5 cellular contexts compared by ENCODE assay signal in the genomic region with DNA sequence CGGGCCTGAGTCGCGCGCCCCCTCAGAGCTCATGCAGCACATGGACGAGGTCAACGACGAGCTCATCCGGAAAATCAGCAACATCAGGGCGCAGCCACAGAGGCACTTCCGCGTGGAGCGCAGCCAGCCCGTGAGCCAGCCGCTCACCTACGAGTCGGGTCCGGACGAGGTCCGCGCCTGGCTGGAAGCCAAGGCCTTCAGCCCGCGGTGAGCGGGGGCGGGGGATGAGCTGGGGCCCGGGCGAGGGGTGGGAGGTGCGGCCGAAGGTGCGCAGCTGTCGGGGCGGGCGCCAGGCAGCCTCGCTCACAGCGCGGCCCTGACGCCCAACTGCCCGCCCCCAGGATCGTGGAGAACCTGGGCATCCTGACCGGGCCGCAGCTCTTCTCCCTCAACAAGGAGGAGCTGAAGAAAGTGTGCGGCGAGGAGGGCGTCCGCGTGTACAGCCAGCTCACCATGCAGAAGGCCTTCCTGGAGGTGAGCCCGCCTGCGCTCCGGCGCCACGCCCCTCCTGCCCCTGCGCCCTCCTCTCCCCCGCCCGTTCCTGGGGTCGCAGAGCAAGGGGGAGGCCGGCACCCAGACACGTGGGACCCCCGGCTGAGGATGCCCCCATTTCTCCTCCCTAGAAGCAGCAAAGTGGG. TPM values are rescaled to one million over a fixed set of nuclear protein-coding genes. Genes with fewer than 3 reads are reported as not detected.
A peak's percentile ranks its signal among the peaks of the same experiment; 100 is the strongest.
DNase-seq lines count a peak whose midpoint lies in the region; ATAC-seq and TF ChIP-seq lines count a peak whose summit lies in the region.

No MANE protein-coding gene starts in this region.

- TF ChIP-seq CTCF in vagina (IDR thresholded peaks at IDR 0.05), result no peak

- peak overlapping the region; percentile 81 for H3K27ac ChIP-seq in vagina

- H3K36me3 ChIP-seq in vagina, result peaks cover 0 to 1% of the 10 kb centered on the region in 2 donors

- H3K27me3 Mint-ChIP-seq in activated CD8-positive, alpha-beta memory T cell treated with anti-CD3 and anti-CD28 coated beads, Interleukin-2, amount 10 ng/mL, durations not matched to agents 7 days and 5 days, result peaks cover 10% of the 10 kb centered on the region

- H3K36me3 Mint-ChIP-seq in activated CD8-positive, alpha-beta memory T cell treated with anti-CD3 and anti-CD28 coated beads, Interleukin-2, amount 10 ng/mL, durations not matched to agents 7 days and 5 days, result no peaks in the 10 kb centered on the region

- H3K27me3 ChIP-seq in vagina, result no peaks in the 10 kb centered on the region

- peaks cover 2% of the 10 kb centered on the region for H3K9me3 ChIP-seq in iPS-18c (ENCODE audit: control insufficient read depth, insufficient read depth, low read length)
- no peaks in the 10 kb centered on the region for H3K9me3 ChIP-seq in vagina

- CTCF ChIA-PET in activated CD8-positive, alpha-beta memory T cell treated with anti-CD3 and anti-CD28 coated beads, Interleukin-2, amount 10 ng/mL, durations not matched to agents 7 days and 5 days (lab: Charles Lee), result interaction anchor here (0.7 to 10.1 kb wide), 36 partner anchors 12 to 421 kb away, joined by 3 to 150 read pairs (median 4); a partner anchor contains a TSS

- H3K4me1 Mint-ChIP-seq in activated CD8-positive, alpha-beta memory T cell treated with anti-CD3 and anti-CD28 coated beads, Interleukin-2, amount 10 ng/mL, durations not matched to agents 7 days and 5 days, result peaks cover 22% of the 10 kb centered on the region

- H3K4me3 ChIP-seq in iPS-18c (ENCODE audit: insufficient read depth, low read depth, low read length) (peak overlapping the region; percentile 47), vagina (peak overlapping the region; percentile 28 to 40)

- no peaks in the 10 kb centered on the region for H3K9me3 Mint-ChIP-seq in activated CD8-positive, alpha-beta memory T cell treated with anti-CD3 and anti-CD28 coated beads, Interleukin-2, amount 10 ng/mL, durations not matched to agents 7 days and 5 days (ENCODE audit: low read depth)

- DNase-seq in NCI-H1092 (lab: John Stamatoyannopoulos, UW) (peak; percentile 24), vagina (ENCODE audit: extremely low spot score in 2 of 2) (peak in 1 of 2 donors; percentile 80)
- peak; percentile 76 for DNase-seq in activated CD8-positive, alpha-beta memory T cell treated with anti-CD3 and anti-CD28 coated beads, Interleukin-2, amount 10 ng/mL, durations not matched to agents 7 days and 5 days

- ATAC-seq in activated CD8-positive, alpha-beta memory T cell treated with anti-CD3 and anti-CD28 coated beads, Interleukin-2, amount 10 ng/mL, durations not matched to agents 7 days and 5 days, result peak; percentile 69
- no peak for ATAC-seq in HG02588 (IDR thresholded peaks at IDR 0.05; ENCODE audit: unreplicated experiment)

- TF ChIP-seq POLR2A in vagina (IDR thresholded peaks at IDR 0.05), result no peak

- intact Hi-C loops in vagina (cut with DNase I), result loop anchor here (5.0 to 10.0 kb wide), 2 partner anchors 64 to 172 kb away; no protein-coding TSS in a partner anchor

- H3K27ac Mint-ChIP-seq in activated CD8-positive, alpha-beta memory T cell treated with anti-CD3 and anti-CD28 coated beads, Interleukin-2, amount 10 ng/mL, durations not matched to agents 7 days and 5 days, result peak overlapping the region; percentile 40

- H3K4me3 Mint-ChIP-seq in activated CD8-positive, alpha-beta memory T cell treated with anti-CD3 and anti-CD28 coated beads, Interleukin-2, amount 10 ng/mL, durations not matched to agents 7 days and 5 days, result peak overlapping the region; percentile 59

- peaks cover 40% of the 10 kb centered on the region for H3K4me1 ChIP-seq in vagina

RNA-seq across cellular contexts. Expression of a gene that starts 20.4 kb away (rescaled TPM):
- total RNA-seq in activated CD8-positive, alpha-beta memory T cell treated with anti-CD3 and anti-CD28 coated beads, Interleukin-2, amount 10 ng/mL, durations not matched to agents 7 days and 5 days, result 10 to 100 TPM; 17.4 to 20.2 TPM
- total RNA-seq in vagina, result 195 TPM

RNA-seq across cellular contexts. Expression of a gene that starts 20.9 kb away (rescaled TPM):
- 100 to 1,000 TPM; 249 to 293 TPM for total RNA-seq in activated CD8-positive, alpha-beta memory T cell treated with anti-CD3 and anti-CD28 coated beads, Interleukin-2, amount 10 ng/mL, durations not matched to agents 7 days and 5 days
- 158 TPM for total RNA-seq in vagina

RNA-seq across cellular contexts. Expression of a gene that starts 30.8 kb away (rescaled TPM):
- 10 to 100 TPM; 23.5 to 26.0 TPM for total RNA-seq in activated CD8-positive, alpha-beta memory T cell treated with anti-CD3 and anti-CD28 coated beads, Interleukin-2, amount 10 ng/mL, durations not matched to agents 7 days and 5 days
- total RNA-seq in vagina, result 12.8 TPM

RNA-seq across cellular contexts. Expression of a gene that starts 31.4 kb away (rescaled TPM):
- 10 to 100 TPM; 39.0 to 40.1 TPM for total RNA-seq in activated CD8-positive, alpha-beta memory T cell treated with anti-CD3 and anti-CD28 coated beads, Interleukin-2, amount 10 ng/mL, durations not matched to agents 7 days and 5 days
- total RNA-seq in vagina, result 33.6 TPM

RNA-seq across cellular contexts. Expression of a gene that starts 50.9 kb away (rescaled TPM):
- total RNA-seq in activated CD8-positive, alpha-beta memory T cell treated with anti-CD3 and anti-CD28 coated beads, Interleukin-2, amount 10 ng/mL, durations not matched to agents 7 days and 5 days, result 10 to 100 TPM; 62.4 to 79.4 TPM
- total RNA-seq in vagina, result 33.4 TPM
